ENCODE assay signal across 8 cellular contexts in genomic region chr11:1303196-1303821, GRCh38. TPM values are rescaled to one million over a fixed set of nuclear protein-coding genes. Genes with fewer than 3 reads are reported as not detected.
DNase-seq lines count a peak whose midpoint lies in the region; FAIRE-seq and TF ChIP-seq lines count a peak whose summit lies in the region.

No MANE protein-coding gene starts in this region.

- peak overlapping the region in 6 of 11 experiments; percentile 6 to 98 (median 95); a peak in 11 of 22 replicates for H3K4me2 ChIP-seq in BLaER1 treated with 17β-estradiol and CSF1 and Interleukin-3, amounts not matched to agents 10 nM and 100 nM

- H3K27ac ChIP-seq in BLaER1 treated with 17β-estradiol and CSF1 and Interleukin-3, amounts not matched to agents 10 nM and 100 nM: peak overlapping the region in 6 of 11 experiments; percentile 14 to 58 (median 34); a peak in 9 of 22 replicates
- H3K27ac ChIP-seq in coronary artery: no peak overlapping the region

- no peak for TF ChIP-seq CTCF in coronary artery (IDR thresholded peaks at IDR 0.05)

- peak overlapping the region in 8 of 11 experiments; percentile 15 to 93 (median 36); a peak in 11 of 22 replicates for H3K9ac ChIP-seq in BLaER1 treated with 17β-estradiol and CSF1 and Interleukin-3, amounts not matched to agents 10 nM and 100 nM

- no peaks in the 10 kb centered on the region for H3K9me3 ChIP-seq in BLaER1 treated with 17β-estradiol and CSF1 and Interleukin-3, amounts not matched to agents 10 nM and 100 nM (replicated peaks in 1 of 11)

- in situ Hi-C loops in KBM-7 (cut with MboI; ENCODE audit: low pct_unique_long_range_greater_than_20kb, low sequenced_read_pairs): no loop called here

- peaks cover 92 to 100% (median 98%) of the 10 kb centered on the region in 11 experiments for H4K20me1 ChIP-seq in BLaER1 treated with 17β-estradiol and CSF1 and Interleukin-3, amounts not matched to agents 10 nM and 100 nM

- H3K36me3 ChIP-seq in BLaER1 treated with 17β-estradiol and CSF1 and Interleukin-3, amounts not matched to agents 10 nM and 100 nM: peaks cover 16 to 92% (median 50%) of the 10 kb centered on the region in 11 experiments; a peak in 21 of 22 replicates

- peaks cover 54 to 100% (median 96%) of the 10 kb centered on the region in 10 experiments for H3K4me1 ChIP-seq in BLaER1 treated with 17β-estradiol and CSF1 and Interleukin-3, amounts not matched to agents 10 nM and 100 nM

- DNase-seq in KBM-7: peak; percentile 27
- DNase-seq in coronary artery (ENCODE audit: low spot score): peak; percentile 69
- DNase-seq in mesenteric fat pad (ENCODE audit: low spot score): peak; percentile 69
- DNase-seq in effector CD4-positive, alpha-beta T cell: no peak
- DNase-seq in T1000 (lab: John Stamatoyannopoulos, UW): no peak
- DNase-seq in T-helper 2 cell: no peak
- DNase-seq in urothelium cell line (ENCODE audit: low spot score): no peak

- no peak overlapping the region for H3K4me3 ChIP-seq in BLaER1 treated with 17β-estradiol and CSF1 and Interleukin-3, amounts not matched to agents 10 nM and 100 nM
- no peak overlapping the region for H3K4me3 ChIP-seq in coronary artery

- no peak for FAIRE-seq in urothelium cell line (lab: Jason Lieb, UNC)

- H3K27me3 ChIP-seq in BLaER1 treated with 17β-estradiol and CSF1 and Interleukin-3, amounts not matched to agents 10 nM and 100 nM: no peaks in the 10 kb centered on the region

RNA-seq across cellular contexts. Expression of gene TOLLIP, which starts 6.1 kb away (rescaled TPM):
- total RNA-seq in mesenteric fat pad: 63.6 TPM

Comparison
In these comparisons a context has a peak if more than half of its experiments do, and no peak if none do; other contexts are left out.
1. H3K27ac ChIP-seq: peak in BLaER1 treated with 17β-estradiol and CSF1 and Interleukin-3, amounts not matched to agents 10 nM and 100 nM (6 of 11); none in coronary artery (0 of 2).
2. DNase-seq: peak in KBM-7 (single experiment), coronary artery (single experiment) and mesenteric fat pad (single experiment); none in effector CD4-positive, alpha-beta T cell (single experiment), T1000 (single experiment), T-helper 2 cell (0 of 5) and urothelium cell line (single experiment).